In the genomic region with DNA sequence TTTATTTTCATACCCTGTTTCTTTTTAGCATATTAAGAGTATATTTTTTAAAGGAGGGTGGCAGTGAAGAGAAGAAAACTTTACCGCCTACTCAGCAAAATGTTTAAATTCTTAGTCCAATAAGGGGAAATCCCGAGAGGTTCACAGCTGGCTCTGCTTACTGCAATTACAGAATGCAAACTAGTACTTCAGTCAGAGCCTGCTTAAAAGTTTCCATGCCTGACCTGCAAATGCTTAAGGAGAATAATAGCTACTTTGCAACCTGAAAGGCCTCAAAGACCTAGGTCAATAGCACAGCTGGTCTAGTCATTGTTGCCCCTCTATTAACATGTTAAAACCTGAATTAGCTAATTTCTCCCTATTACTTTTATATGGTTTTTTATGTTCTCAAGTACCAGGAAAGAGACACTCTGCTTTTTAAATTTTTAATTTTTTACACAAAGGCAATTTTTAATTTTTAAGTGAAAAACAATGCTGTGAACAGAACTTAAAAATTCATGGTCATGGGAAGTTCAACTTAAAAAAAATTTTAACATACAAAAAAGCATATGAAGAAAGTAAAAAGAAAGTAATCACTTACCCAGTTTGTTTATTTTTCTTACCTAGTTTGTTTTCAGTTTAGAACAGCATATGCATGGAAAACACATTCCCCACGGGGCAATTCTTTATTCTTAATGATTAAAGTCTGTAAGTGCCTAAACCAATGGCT, we compare ENCODE assay signal across 14 cellular contexts.
DNase-seq lines count a peak whose midpoint lies in the region; ATAC-seq and TF ChIP-seq lines count a peak whose summit lies in the region.
"Had no signal": no experiment of that assay in that cellular context is flagged by ENCODE, and none has a peak within 500 bp of the region (broad histone marks: within the 10 kb centered on the region; RNA-seq: fewer than 3 reads in every experiment).

No MANE protein-coding gene starts in this region.

- H3K9me3 ChIP-seq in AG04450 (ENCODE audit: control insufficient read depth, insufficient read depth, low read length), result no peaks in the 10 kb centered on the region
- H3K9me3 ChIP-seq in MM.1S (replicated peaks; ENCODE audit: insufficient read depth, low read length), result no peaks in the 10 kb centered on the region
- H3K9me3 ChIP-seq: upper lobe of left lung had no signal

- no peaks in the 10 kb centered on the region for H4K20me1 ChIP-seq in MM.1S (ENCODE audit: insufficient read depth, low read length)

- no peaks in the 10 kb centered on the region for H3K9me3 Mint-ChIP-seq in progenitor cell of endocrine pancreas (ENCODE audit: low read depth)

- peaks cover 7% of the 10 kb centered on the region; the same call in 1 of the 2 replicates for H3K4me1 ChIP-seq in MM.1S (ENCODE audit: low read length)

- H2AFZ ChIP-seq in MM.1S (ENCODE audit: low read length), result no peak overlapping the region

- DNase-seq in AG04450 (ENCODE audit: low read depth, low spot score) (peak; percentile 15), MM.1S (peak; percentile 94), iPS DF 4.7 (ENCODE audit: extremely low read depth, low spot score) (peak; percentile 83), substantia nigra (lab: John Stamatoyannopoulos, UW) (no peak), progenitor cell of endocrine pancreas (ENCODE audit: low spot score, unreplicated experiment) (no peak)
- DNase-seq: HCEC 1CT, head of caudate nucleus, KBM-7, NCI-H526, T-helper 2 cell had no signal

- H3K27ac Mint-ChIP-seq in progenitor cell of endocrine pancreas, result no peak overlapping the region

- no peaks in the 10 kb centered on the region for H3F3A ChIP-seq in MM.1S (ENCODE audit: insufficient read depth, low read length)

- H3K4me2 ChIP-seq in MM.1S (ENCODE audit: low read depth, low read length), result no peak overlapping the region

- no peak overlapping the region for H3K9ac ChIP-seq in MM.1S (ENCODE audit: low read length)

- H3K4me1 Mint-ChIP-seq in progenitor cell of endocrine pancreas (ENCODE audit: low read depth), result peaks cover 9% of the 10 kb centered on the region

- H3K9me2 ChIP-seq in MM.1S (replicated peaks; ENCODE audit: insufficient read depth, low read length), result no peaks in the 10 kb centered on the region

- no peaks in the 10 kb centered on the region for H3K36me3 Mint-ChIP-seq in progenitor cell of endocrine pancreas (ENCODE audit: insufficient read depth)

- no peaks in the 10 kb centered on the region for H3K79me2 ChIP-seq in MM.1S (ENCODE audit: low read length)

- H3K4me3 Mint-ChIP-seq in progenitor cell of endocrine pancreas (ENCODE audit: low read depth), result no peak overlapping the region

- H3K36me3 ChIP-seq in MM.1S (replicated peaks; ENCODE audit: insufficient read depth, low read length), result no peaks in the 10 kb centered on the region
- H3K36me3 ChIP-seq: upper lobe of left lung had no signal

- no peaks in the 10 kb centered on the region for H3K27me3 Mint-ChIP-seq in progenitor cell of endocrine pancreas

- no peak overlapping the region for H3K4me3 ChIP-seq in AG04450 (ENCODE audit: low read depth, low read length)
- H3K4me3 ChIP-seq in MM.1S (ENCODE audit: low read length), result no peak overlapping the region
- H3K4me3 ChIP-seq: upper lobe of left lung had no signal

- no peaks in the 10 kb centered on the region for H3K27me3 ChIP-seq in AG04450 (ENCODE audit: control insufficient read depth, insufficient read depth, low read length)
- H3K27me3 ChIP-seq in MM.1S (replicated peaks; ENCODE audit: insufficient read depth, low read length), result no peaks in the 10 kb centered on the region
- H3K27me3 ChIP-seq: upper lobe of left lung had no signal

- POLR2A ChIA-PET in AG04450 (lab: Yijun Ruan, JAX), result no interaction called here

- CTCF ChIA-PET in AG04450 (lab: Charles Lee), result no interaction called here

- TF ChIP-seq CTCF in AG04450 (IDR thresholded peaks at IDR 0.05; ENCODE audit: low read depth, low read length), result no peak
- TF ChIP-seq CTCF in MM.1S (IDR thresholded peaks at IDR 0.05; ENCODE audit: low read length), result no peak
- no peak for TF ChIP-seq CTCF in progenitor cell of endocrine pancreas (IDR thresholded peaks at IDR 0.05; ENCODE audit: unreplicated experiment)

- peak; percentile 57 for ATAC-seq in GM21576 (IDR thresholded peaks at IDR 0.05; ENCODE audit: unreplicated experiment)
- no peak for ATAC-seq in HG03196 (IDR thresholded peaks at IDR 0.05; ENCODE audit: unreplicated experiment)
- ATAC-seq in GM19035 (IDR thresholded peaks at IDR 0.05; ENCODE audit: unreplicated experiment), result no peak

- H3K27ac ChIP-seq in AG04450 (ENCODE audit: low read depth, low read length) (no peak overlapping the region), MM.1S (ENCODE audit: low read length) (no peak overlapping the region), substantia nigra (ENCODE audit: low read depth, low read length, poor library complexity, severe bottlenecking) (no peak overlapping the region)
- H3K27ac ChIP-seq: upper lobe of left lung had no signal

Comparison
In these comparisons a context has a peak if more than half of its experiments do, and no peak if none do; other contexts are left out.
1. DNase-seq: peak in AG04450 (single experiment), MM.1S (single experiment) and iPS DF 4.7 (single experiment); none in substantia nigra (0 of 49) and progenitor cell of endocrine pancreas (single experiment).